ENCODE assay signal across 35 cellular contexts in the genomic region with DNA sequence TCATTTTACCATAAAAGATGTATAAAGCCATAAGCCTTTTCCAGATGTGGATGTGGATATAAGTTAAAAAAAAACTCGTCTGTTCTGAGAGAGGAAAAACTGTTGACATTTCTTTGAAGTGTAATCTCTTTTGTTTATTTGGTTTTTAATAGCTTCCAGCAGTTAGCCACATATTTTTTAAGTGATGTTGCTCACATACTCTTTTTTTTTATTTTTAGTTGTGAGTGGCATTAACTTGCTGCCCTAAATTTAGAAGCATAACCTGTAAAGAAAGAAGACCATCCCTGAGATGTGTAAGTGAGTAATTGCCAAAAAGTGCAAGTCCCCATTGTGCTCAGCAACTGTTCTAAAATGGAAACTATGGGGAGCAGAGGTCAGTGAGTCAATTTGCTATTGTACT.
DNase-seq lines count a peak whose midpoint lies in the region; ATAC-seq and TF ChIP-seq lines count a peak whose summit lies in the region.
"Had no signal": no experiment of that assay in that cellular context is flagged by ENCODE, and none has a peak within 500 bp of the region (broad histone marks: within the 10 kb centered on the region; RNA-seq: fewer than 3 reads in every experiment).

No MANE protein-coding gene starts in this region.

- no peaks in the 10 kb centered on the region; the same call in 1 of the 2 replicates for H3K9me2 ChIP-seq in PC-3 (replicated peaks; ENCODE audit: low read length)

- H3K27ac ChIP-seq in PC-3 (ENCODE audit: low read length): no peak overlapping the region
- no peak overlapping the region for H3K27ac ChIP-seq in fibroblast of lung (ENCODE audit: insufficient read depth, low read length)
- H3K27ac ChIP-seq in gastrocnemius medialis: no peak overlapping the region
- no peak overlapping the region for H3K27ac ChIP-seq in tibial nerve
- H3K27ac ChIP-seq: KMS-11, neutrophil, SJCRH30, spleen, stomach, tibial artery, VCaP had no signal

- no TSS peak for BruUV-seq in PC-3 (replicated peaks; lab: Mats Ljungman, UMichigan)

- H2AFZ ChIP-seq in PC-3 (ENCODE audit: low read length): no peak overlapping the region
- no peak overlapping the region for H2AFZ ChIP-seq in fibroblast of lung (ENCODE audit: low read length)
- H2AFZ ChIP-seq: GM23338 had no signal

- H3K27me3 ChIP-seq in PC-3 (ENCODE audit: low read length): no peaks in the 10 kb centered on the region
- H3K27me3 ChIP-seq in fibroblast of lung (ENCODE audit: control insufficient read depth, insufficient read depth, low read length): no peaks in the 10 kb centered on the region
- H3K27me3 ChIP-seq in gastrocnemius medialis: no peaks in the 10 kb centered on the region
- no peaks in the 10 kb centered on the region for H3K27me3 ChIP-seq in tibial nerve
- H3K27me3 ChIP-seq: neutrophil, SJCRH30, spleen, stomach, tibial artery had no signal

- in situ Hi-C loops in gastrocnemius medialis (cut with MboI; ENCODE audit: low sequenced_read_pairs in 4 of 4): no loop called here

- peaks cover 15% of the 10 kb centered on the region; the same call in 1 of the 2 replicates for H3K4me1 ChIP-seq in PC-3 (ENCODE audit: insufficient read depth, low read length)
- no peaks in the 10 kb centered on the region for H3K4me1 ChIP-seq in fibroblast of lung (ENCODE audit: control insufficient read depth, extremely low read depth, insufficient read depth, low read length)
- H3K4me1 ChIP-seq in gastrocnemius medialis: no peaks in the 10 kb centered on the region
- H3K4me1 ChIP-seq in tibial nerve: no peaks in the 10 kb centered on the region
- H3K4me1 ChIP-seq: BE2C, spleen, stomach, tibial artery had no signal

- no peak for TF ChIP-seq EP300 in tibial nerve (IDR thresholded peaks at IDR 0.05)

- intact Hi-C loops in PC-3 (cut with micrococcal nuclease): loop anchor here (5.0 kb wide), 1 partner anchor 334 kb away; no protein-coding TSS in a partner anchor
- intact Hi-C loops in gastrocnemius medialis (cut with DNase I; ENCODE audit: low total_unique reads): no loop called here

- H3K9me3 ChIP-seq in PC-3 (ENCODE audit: low read length): no peaks in the 10 kb centered on the region
- H3K9me3 ChIP-seq in fibroblast of lung (ENCODE audit: control insufficient read depth, insufficient read depth, low read depth, low read length): no peaks in the 10 kb centered on the region
- H3K9me3 ChIP-seq in gastrocnemius medialis: no peaks in the 10 kb centered on the region
- H3K9me3 ChIP-seq in tibial nerve: no peaks in the 10 kb centered on the region
- H3K9me3 ChIP-seq: BE2C, neutrophil, SJCRH30, spleen, stomach, tibial artery had no signal

- H3K9ac ChIP-seq in PC-3 (ENCODE audit: low read length): no peak overlapping the region
- no peak overlapping the region for H3K9ac ChIP-seq in fibroblast of lung (ENCODE audit: insufficient read depth, low read length)
- H3K9ac ChIP-seq: KMS-11 had no signal

- H4K20me1 ChIP-seq in PC-3 (ENCODE audit: low read length) (no peaks in the 10 kb centered on the region), fibroblast of lung (ENCODE audit: control insufficient read depth, extremely low read depth, insufficient read depth, low read length) (no peaks in the 10 kb centered on the region)

- peak; percentile 10 for DNase-seq in ELR (ENCODE audit: low read depth)
- peak; percentile 13 for DNase-seq in PC-3
- DNase-seq in fibroblast of lung (ENCODE audit: low read depth in 2 of 2): peak; percentile 58 to 72
- peak; percentile 18 for DNase-seq in myocyte (ENCODE audit: low read depth)
- no peak for DNase-seq in cortex of kidney (lab: John Stamatoyannopoulos, UW)
- DNase-seq in gastrocnemius medialis: no peak
- DNase-seq in tibial nerve (ENCODE audit: low spot score in 2 of 2): no peak
- DNase-seq: ACHN; activated CD4-positive, alpha-beta T cell treated with anti-CD3 and anti-CD28 coated beads for 4 hours; activated naive CD4-positive, alpha-beta T cell treated with anti-CD3 and anti-CD28 coated beads, Interleukin-2, amount 50 U/mL, for 16 hours; activated T-cell treated with anti-CD3 and anti-CD28 coated beads for 4 hours; amygdala; BE2C; CD8-positive, alpha-beta memory T cell; effector CD8-positive, alpha-beta T cell; foreskin melanocyte; kidney glomerular epithelial cell; midbrain; naive thymus-derived CD4-positive, alpha-beta T cell; NCI-H1436; NCI-H2081 treated with DMSO at 0.1 percent for 48 hours; NCI-H226; NCI-H82; right cardiac atrium; SJCRH30; spleen; stomach; SW 1271; T-helper 9 cell; tibial artery had no signal

- H3K4me2 ChIP-seq in PC-3 (ENCODE audit: low read length): no peak overlapping the region
- peak overlapping the region; percentile 29 for H3K4me2 ChIP-seq in fibroblast of lung (ENCODE audit: extremely low read depth, insufficient read depth, low read length)
- H3K4me2 ChIP-seq: GM23338, KMS-11 had no signal

- no peaks in the 10 kb centered on the region for H3F3A ChIP-seq in PC-3 (ENCODE audit: low read length, unreplicated experiment)

- TF ChIP-seq CTCF in PC-3 (conservative IDR thresholded peaks at IDR 0.05; ENCODE audit: low read depth, low read length): no peak
- no peak for TF ChIP-seq CTCF in fibroblast of lung (conservative IDR thresholded peaks at IDR 0.05 in 1 of 2, IDR thresholded peaks at IDR 0.05 in 1 of 2; ENCODE audit: low read depth in 1 of 2, low read length in 2 of 2)
- TF ChIP-seq CTCF in gastrocnemius medialis (IDR thresholded peaks at IDR 0.05 in 4 of 5, conservative IDR thresholded peaks at IDR 0.05 in 1 of 5): no peak
- no peak for TF ChIP-seq CTCF in tibial nerve (IDR thresholded peaks at IDR 0.05)

- POLR2A ChIA-PET in PC-3 (lab: Charles Lee; ENCODE audit: unreplicated experiment): interaction anchor here (0.6 kb wide), 1 partner anchor 83 kb away, joined by 3 read pairs; no protein-coding TSS in a partner anchor

- H3K36me3 ChIP-seq in PC-3 (ENCODE audit: low read depth, low read length) (no peaks in the 10 kb centered on the region), fibroblast of lung (ENCODE audit: control insufficient read depth, insufficient read depth, low read length) (no peaks in the 10 kb centered on the region), gastrocnemius medialis (no peaks in the 10 kb centered on the region), tibial nerve (no peaks in the 10 kb centered on the region)
- H3K36me3 ChIP-seq: BE2C, neutrophil, SJCRH30, spleen, stomach, tibial artery had no signal

- ATAC-seq in PC-3 (peak; percentile 34), HG03520 (IDR thresholded peaks at IDR 0.05; ENCODE audit: unreplicated experiment) (no peak), gastrocnemius medialis (no peak)
- ATAC-seq: GM23338; naive thymus-derived CD4-positive, alpha-beta T cell; right cardiac atrium had no signal

- H3K4me3 ChIP-seq in PC-3 (ENCODE audit: low read length): no peak overlapping the region
- H3K4me3 ChIP-seq in fibroblast of lung (replicated peaks in 1 of 4; ENCODE audit: control extremely low read depth in 1 of 4, insufficient read depth in 1 of 4, low read depth in 3 of 4, low read length in 4 of 4): no peak overlapping the region
- no peak overlapping the region for H3K4me3 ChIP-seq in gastrocnemius medialis
- H3K4me3 ChIP-seq in tibial nerve: no peak overlapping the region
- H3K4me3 ChIP-seq: GM23338, SJCRH30, spleen, stomach, tibial artery had no signal

- CTCF ChIA-PET in PC-3 (lab: Charles Lee): interaction anchor here (0.6 kb wide), 2 partner anchors 26 to 224 kb away, joined by 3 to 5 read pairs; no protein-coding TSS in a partner anchor

- WGBS in tibial nerve, 2 donors: 38 to 45% methylated on average over 1 of the region's 1 CpG

- TF ChIP-seq POLR2A in gastrocnemius medialis (IDR thresholded peaks at IDR 0.05) (no peak), tibial nerve (IDR thresholded peaks at IDR 0.05) (no peak)

- H3K79me2 ChIP-seq in PC-3 (ENCODE audit: low read length): no peaks in the 10 kb centered on the region
- no peaks in the 10 kb centered on the region for H3K79me2 ChIP-seq in fibroblast of lung (ENCODE audit: control insufficient read depth, insufficient read depth, low read length)

Comparison
In these comparisons a context has a peak if more than half of its experiments do, and no peak if none do; other contexts are left out.
1. DNase-seq: peak in ELR (single experiment), PC-3 (single experiment), fibroblast of lung (2 of 2) and myocyte (single experiment); none in cortex of kidney (single experiment), gastrocnemius medialis (0 of 2) and tibial nerve (0 of 2).